Comparison of ENCODE assay signal across 15 cellular contexts in the genomic region with DNA sequence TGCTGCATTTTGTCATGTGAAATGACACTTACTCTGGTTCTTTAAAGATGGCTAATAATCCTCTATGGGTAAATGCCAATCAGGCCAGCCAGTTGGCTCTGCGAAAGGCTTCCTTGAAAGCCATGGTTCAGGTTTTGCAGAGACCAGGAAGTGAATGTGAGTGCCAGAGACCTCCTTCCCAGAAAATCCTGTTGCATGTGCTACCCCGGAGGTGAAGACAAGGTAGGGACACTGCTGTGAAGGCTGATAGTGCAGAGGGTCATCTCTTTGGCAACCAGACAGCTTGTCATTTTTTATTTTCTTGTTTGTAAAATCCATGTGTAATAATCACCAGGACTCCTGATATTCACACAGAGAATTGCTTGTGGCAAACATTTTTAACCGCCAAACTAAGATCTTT. TPM values are rescaled to one million over a fixed set of nuclear protein-coding genes. Genes with fewer than 3 reads are reported as not detected.
DNase-seq lines count a peak whose midpoint lies in the region; ATAC-seq, FAIRE-seq and TF ChIP-seq lines count a peak whose summit lies in the region.
"Had no signal": no experiment of that assay in that cellular context is flagged by ENCODE, and none has a peak within 500 bp of the region (broad histone marks: within the 10 kb centered on the region; RNA-seq: fewer than 3 reads in every experiment).

No MANE protein-coding gene starts in this region.

- peaks cover 13% of the 10 kb centered on the region for H3K27me3 Mint-ChIP-seq in GM23338 (ENCODE audit: insufficient read depth, low read depth, poor library complexity)
- H3K27me3 Mint-ChIP-seq in T-helper 2 cell treated with Interferon-gamma antibody and Interleukin-4, amounts not matched to agents 5 μg/mL and 100 μg/mL, for 36 hours (ENCODE audit: low read depth), result peaks cover 3% of the 10 kb centered on the region
- H3K27me3 Mint-ChIP-seq: CD4-positive, alpha-beta T cell had no signal

- no peaks in the 10 kb centered on the region for H3K36me3 ChIP-seq in GM23338 (ENCODE audit: insufficient read depth)

- TF ChIP-seq POLR2A in erythroblast (IDR thresholded peaks at IDR 0.05; ENCODE audit: low read length), result no peak

- H3K4me1 ChIP-seq in GM23338 (ENCODE audit: insufficient read depth), result peaks cover 78% of the 10 kb centered on the region

- ATAC-seq in GM23338 (no peak), GM18498 (IDR thresholded peaks at IDR 0.05; ENCODE audit: unreplicated experiment) (no peak)

- H3K4me3 Mint-ChIP-seq in GM23338, result no peak overlapping the region
- peak overlapping the region; percentile 47 for H3K4me3 Mint-ChIP-seq in T-helper 2 cell treated with Interferon-gamma antibody and Interleukin-4, amounts not matched to agents 5 μg/mL and 100 μg/mL, for 36 hours
- H3K4me3 Mint-ChIP-seq: CD4-positive, alpha-beta T cell had no signal

- peaks cover 12% of the 10 kb centered on the region; the same call in 1 of the 2 replicates for H4K20me1 ChIP-seq in GM23338 (replicated peaks; ENCODE audit: insufficient read depth)

- no peak overlapping the region for H3K27ac ChIP-seq in GM23338 (ENCODE audit: low read depth)
- H3K27ac ChIP-seq: C4-2B, HL-60 had no signal

- peaks cover 83% of the 10 kb centered on the region for H3K79me2 ChIP-seq in GM23338 (replicated peaks; ENCODE audit: insufficient read depth)

- H3K4me3 ChIP-seq in GM23338, result no peak overlapping the region
- H3K4me3 ChIP-seq: HAP-1 had no signal

- peaks cover 85% of the 10 kb centered on the region for H3K4me1 Mint-ChIP-seq in GM23338
- H3K4me1 Mint-ChIP-seq in T-helper 2 cell treated with Interferon-gamma antibody and Interleukin-4, amounts not matched to agents 5 μg/mL and 100 μg/mL, for 36 hours (ENCODE audit: low read depth), result peaks cover 45% of the 10 kb centered on the region

- H3K27ac Mint-ChIP-seq in GM23338, result 0 out of 2 replicates have a peak overlapping the region, but pooled peaks have one; percentile 7
- H3K27ac Mint-ChIP-seq in T-helper 2 cell treated with Interferon-gamma antibody and Interleukin-4, amounts not matched to agents 5 μg/mL and 100 μg/mL, for 36 hours, result peak overlapping the region; percentile 56
- H3K27ac Mint-ChIP-seq: CD4-positive, alpha-beta T cell had no signal

- no peaks in the 10 kb centered on the region for H3K27me3 ChIP-seq in GM23338 (ENCODE audit: insufficient read depth)

- no peak overlapping the region for H2AFZ ChIP-seq in GM23338

- no peak for TF ChIP-seq CTCF in GM23338 (conservative IDR thresholded peaks at IDR 0.05; ENCODE audit: low read depth in 2 of 2)

- no peaks in the 10 kb centered on the region; the same call in 1 of the 2 replicates for H3F3A ChIP-seq in GM23338 (replicated peaks; ENCODE audit: low read depth)

- no peak for DNase-seq in GM23338 (ENCODE audit: low spot score)
- no peak for DNase-seq in T-helper 2 cell treated with Interferon-gamma antibody and Interleukin-4, amounts not matched to agents 5 μg/mL and 100 μg/mL, for 36 hours (ENCODE audit: low spot score)
- peak; percentile 31 to 45 for DNase-seq in erythroblast (lab: John Stamatoyannopoulos, UW)
- DNase-seq in cerebellum (ENCODE audit: low spot score), result no peak
- no peak for DNase-seq in frontal cortex (ENCODE audit: low spot score in 2 of 2)
- DNase-seq: ACHN; AML-193; CD4-positive, alpha-beta T cell; DMS153; DMS79; GF-D8 had no signal

- H3K9me3 Mint-ChIP-seq in GM23338, result no peaks in the 10 kb centered on the region
- no peaks in the 10 kb centered on the region for H3K9me3 Mint-ChIP-seq in T-helper 2 cell treated with Interferon-gamma antibody and Interleukin-4, amounts not matched to agents 5 μg/mL and 100 μg/mL, for 36 hours
- H3K9me3 Mint-ChIP-seq: CD4-positive, alpha-beta T cell had no signal

- H3K9me2 ChIP-seq in GM23338 (ENCODE audit: insufficient read depth), result no peaks in the 10 kb centered on the region

- 0 out of 2 replicates have a peak overlapping the region, but pooled peaks have one; percentile 21 for H3K4me2 ChIP-seq in GM23338

- peaks cover 7% of the 10 kb centered on the region for H3K36me3 Mint-ChIP-seq in GM23338 (ENCODE audit: low read depth)
- peaks cover 6% of the 10 kb centered on the region for H3K36me3 Mint-ChIP-seq in T-helper 2 cell treated with Interferon-gamma antibody and Interleukin-4, amounts not matched to agents 5 μg/mL and 100 μg/mL, for 36 hours (ENCODE audit: low read depth)

- no peak for FAIRE-seq in frontal cortex (lab: Jason Lieb, UNC)

TF ChIP-seq in GM23338, 12 proteins besides CTCF, POLR2A, EP300 and RAD21:
- no peak for TF ChIP-seq STAT1 (IDR thresholded peaks at IDR 0.05; ENCODE audit: unreplicated experiment)

RNA-seq across cellular contexts. Expression of a gene that starts 18.7 kb away (rescaled TPM):
- 48.1 and 48.8 TPM in 2 replicates for total RNA-seq in GM23338 (2014; rRNA removed; shearing (Covaris generic))
- 22.4 and 23.6 TPM in 2 replicates for polyA plus RNA-seq in GM23338 (2016; fragmentation: Nextera tagmentation; extraction: Ambion mirVana)
- total RNA-seq in cerebellum (24.8 TPM), frontal cortex (31.4 TPM)

Comparison
In these comparisons a context has a peak if more than half of its experiments do, and no peak if none do; other contexts are left out.
1. DNase-seq: peak in erythroblast (2 of 2); none in GM23338 (single experiment), T-helper 2 cell treated with Interferon-gamma antibody and Interleukin-4, amounts not matched to agents 5 μg/mL and 100 μg/mL, for 36 hours (single experiment), cerebellum (single experiment) and frontal cortex (0 of 2).